In the genomic region with DNA sequence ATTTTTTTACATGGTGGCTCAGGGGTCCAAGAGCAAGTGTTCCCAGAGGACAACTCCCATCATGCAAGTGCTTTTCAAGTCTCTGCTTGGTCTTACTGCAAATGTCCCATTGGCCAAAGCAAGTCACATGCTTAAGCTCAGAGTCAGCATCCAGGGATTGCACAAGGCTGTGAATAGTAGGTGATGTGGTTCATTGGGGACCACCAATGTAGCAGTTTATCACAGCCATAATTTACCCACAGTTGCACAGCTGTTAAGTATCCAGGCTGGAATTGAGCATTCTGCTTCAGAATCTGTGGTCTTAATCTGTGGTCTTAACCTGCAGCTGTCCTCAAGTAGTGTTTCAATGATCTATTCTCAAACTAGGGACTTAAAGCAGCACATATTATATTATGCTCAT, we compare ENCODE assay signal across 13 cellular contexts.
DNase-seq lines count a peak whose midpoint lies in the region; ATAC-seq, FAIRE-seq and TF ChIP-seq lines count a peak whose summit lies in the region.
"Had no signal": no experiment of that assay in that cellular context is flagged by ENCODE, and none has a peak within 500 bp of the region (broad histone marks: within the 10 kb centered on the region; RNA-seq: fewer than 3 reads in every experiment).

No MANE protein-coding gene starts in this region.

- no peak for TF ChIP-seq RAD21 in GM12878 (IDR thresholded peaks at IDR 0.05; ENCODE audit: insufficient read depth, low read depth, low read length)

- CTCF ChIA-PET in GM12878 (lab: Yijun Ruan, JAX) = interaction anchor here (0.6 kb wide), 1 partner anchor 13 kb away, joined by 3 read pairs; no protein-coding TSS in a partner anchor

- SMC1A ChIA-PET in GM12878 (lab: Charles Lee; ENCODE audit: uncharacterized antibody, unreplicated experiment) = interaction anchor here (1.3 kb wide), 1 partner anchor 11 kb away, joined by 3 read pairs; no protein-coding TSS in a partner anchor

- H3K9ac ChIP-seq in GM12878 (ENCODE audit: control insufficient read depth, insufficient read depth, low read length) = no peak overlapping the region
- H3K9ac ChIP-seq: BLaER1 had no signal

- H3K36me3 ChIP-seq in GM12878 (ENCODE audit: control insufficient read depth in 2 of 2, insufficient read depth in 2 of 2, low read length in 1 of 2) = no peaks in the 10 kb centered on the region
- H3K36me3 ChIP-seq: BLaER1, HAP-1 had no signal

- H4K20me1 ChIP-seq in GM12878 (ENCODE audit: control insufficient read depth, insufficient read depth) = no peaks in the 10 kb centered on the region
- H4K20me1 ChIP-seq: BLaER1 had no signal

- no peak for ATAC-seq in GM12878
- ATAC-seq in GM19463 (IDR thresholded peaks at IDR 0.05; ENCODE audit: unreplicated experiment) = no peak

- POLR2A ChIA-PET in GM12878 (lab: Charles Lee) = no interaction called here

- H3K4me3 ChIP-seq in GM12878 = no peak overlapping the region
- H3K4me3 ChIP-seq: BLaER1, HAP-1 had no signal

- no peaks in the 10 kb centered on the region for H3K9me3 ChIP-seq in GM12878 (replicated peaks; ENCODE audit: control insufficient read depth, insufficient read depth, low read length)
- H3K9me3 ChIP-seq: BLaER1, HAP-1 had no signal

- no peak for TF ChIP-seq EP300 in GM12878 (IDR thresholded peaks at IDR 0.05; ENCODE audit: borderline replicate concordance in 1 of 2, control insufficient read depth in 1 of 2, low read depth in 2 of 2, low read length in 2 of 2)

- peak; percentile 10 to 52 for DNase-seq in NCI-H524 (lab: John Stamatoyannopoulos, UW)
- DNase-seq in NCI-H524 treated with DMSO at 0.1 percent for 48 hours (lab: John Stamatoyannopoulos, UW) = no peak
- DNase-seq in GM12878 (ENCODE audit: low read depth, low spot score) = no peak
- DNase-seq in myocyte (ENCODE audit: low read depth) = peak; percentile 45
- DNase-seq in NCI-H446 treated with DMSO at 0.1 percent for 48 hours (lab: John Stamatoyannopoulos, UW) = no peak
- no peak for DNase-seq in posterior cingulate gyrus
- DNase-seq: 8988T; Calu3; CD4-positive, alpha-beta memory T cell; GDM1 had no signal

- intact Hi-C loops in GM12878 (cut with micrococcal nuclease; ENCODE audit: unreplicated experiment) (no loop called here), posterior cingulate gyrus (cut with DNase I) (no loop called here)

- TF ChIP-seq POLR2A in GM12878 (IDR thresholded peaks at IDR 0.05; ENCODE audit: low read depth, low read length) = no peak

- no TSS peak for BruUV-seq in GM12878 (replicated peaks; lab: Mats Ljungman, UMichigan)

- RAD21 ChIA-PET in GM12878 (lab: Charles Lee; ENCODE audit: unreplicated experiment) = interaction anchor here (1.0 kb wide), 1 partner anchor 28 kb away, joined by 3 read pairs; no protein-coding TSS in a partner anchor

- in situ Hi-C loops in GM12878 (cut with MboI) = no loop called here

- H3K27ac ChIP-seq in GM12878 (ENCODE audit: control insufficient read depth, insufficient read depth) = no peak overlapping the region
- H3K27ac ChIP-seq: BLaER1 had no signal

- no peak for TF ChIP-seq CTCF in GM12878 (IDR thresholded peaks at IDR 0.05 in 2 of 3, conservative IDR thresholded peaks at IDR 0.05 in 1 of 3; ENCODE audit: control insufficient read depth in 2 of 3, extremely low read depth in 1 of 3, insufficient read depth in 1 of 3, low read depth in 3 of 3, low read length in 3 of 3)

- H2AFZ ChIP-seq in GM12878 (ENCODE audit: control insufficient read depth, low read depth, low read length) = no peak overlapping the region

- H3K27me3 ChIP-seq in GM12878 (replicated peaks in 1 of 2; ENCODE audit: control insufficient read depth in 2 of 2, insufficient read depth in 2 of 2, low read length in 1 of 2) = no peaks in the 10 kb centered on the region
- H3K27me3 ChIP-seq: BLaER1 had no signal

- FAIRE-seq in GM12878 (lab: Jason Lieb, UNC) = peak; percentile 27

- H3K4me2 ChIP-seq in GM12878 (ENCODE audit: control insufficient read depth, insufficient read depth) = no peak overlapping the region
- H3K4me2 ChIP-seq: BLaER1 had no signal

- peaks cover 7% of the 10 kb centered on the region for H3K4me1 ChIP-seq in GM12878 (ENCODE audit: control insufficient read depth, insufficient read depth, low read length)

- no peaks in the 10 kb centered on the region for H3K79me2 ChIP-seq in GM12878 (ENCODE audit: control insufficient read depth, insufficient read depth, low read length)

TF ChIP-seq in GM12878, 131 proteins besides CTCF, POLR2A, EP300 and RAD21:
- no peak for TF ChIP-seq SMAD1 (IDR thresholded peaks at IDR 0.05; ENCODE audit: low read depth, partially characterized antibody)
- TF ChIP-seq ATF7 (IDR thresholded peaks at IDR 0.05; ENCODE audit: low read depth) = no peak
- TF ChIP-seq, protein P1, sequence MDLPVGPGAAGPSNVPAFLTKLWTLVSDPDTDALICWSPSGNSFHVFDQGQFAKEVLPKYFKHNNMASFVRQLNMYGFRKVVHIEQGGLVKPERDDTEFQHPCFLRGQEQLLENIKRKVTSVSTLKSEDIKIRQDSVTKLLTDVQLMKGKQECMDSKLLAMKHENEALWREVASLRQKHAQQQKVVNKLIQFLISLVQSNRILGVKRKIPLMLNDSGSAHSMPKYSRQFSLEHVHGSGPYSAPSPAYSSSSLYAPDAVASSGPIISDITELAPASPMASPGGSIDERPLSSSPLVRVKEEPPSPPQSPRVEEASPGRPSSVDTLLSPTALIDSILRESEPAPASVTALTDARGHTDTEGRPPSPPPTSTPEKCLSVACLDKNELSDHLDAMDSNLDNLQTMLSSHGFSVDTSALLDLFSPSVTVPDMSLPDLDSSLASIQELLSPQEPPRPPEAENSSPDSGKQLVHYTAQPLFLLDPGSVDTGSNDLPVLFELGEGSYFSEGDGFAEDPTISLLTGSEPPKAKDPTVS (IDR thresholded peaks at IDR 0.05; ENCODE audit: low read depth, low read length) = no peak
- TF ChIP-seq PML (IDR thresholded peaks at IDR 0.05; ENCODE audit: low read length) = no peak
- TF ChIP-seq YY1 (IDR thresholded peaks at IDR 0.05; ENCODE audit: low read depth, low read length) = no peak
- TF ChIP-seq, protein P2, sequence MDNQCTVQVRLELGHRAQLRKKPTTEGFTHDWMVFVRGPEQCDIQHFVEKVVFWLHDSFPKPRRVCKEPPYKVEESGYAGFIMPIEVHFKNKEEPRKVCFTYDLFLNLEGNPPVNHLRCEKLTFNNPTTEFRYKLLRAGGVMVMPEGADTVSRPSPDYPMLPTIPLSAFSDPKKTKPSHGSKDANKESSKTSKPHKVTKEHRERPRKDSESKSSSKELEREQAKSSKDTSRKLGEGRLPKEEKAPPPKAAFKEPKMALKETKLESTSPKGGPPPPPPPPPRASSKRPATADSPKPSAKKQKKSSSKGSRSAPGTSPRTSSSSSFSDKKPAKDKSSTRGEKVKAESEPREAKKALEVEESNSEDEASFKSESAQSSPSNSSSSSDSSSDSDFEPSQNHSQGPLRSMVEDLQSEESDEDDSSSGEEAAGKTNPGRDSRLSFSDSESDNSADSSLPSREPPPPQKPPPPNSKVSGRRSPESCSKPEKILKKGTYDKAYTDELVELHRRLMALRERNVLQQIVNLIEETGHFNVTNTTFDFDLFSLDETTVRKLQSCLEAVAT (IDR thresholded peaks at IDR 0.05) = no peak
- TF ChIP-seq TCF7 (IDR thresholded peaks at IDR 0.05; ENCODE audit: borderline replicate concordance) = no peak
- TF ChIP-seq, protein P3, sequence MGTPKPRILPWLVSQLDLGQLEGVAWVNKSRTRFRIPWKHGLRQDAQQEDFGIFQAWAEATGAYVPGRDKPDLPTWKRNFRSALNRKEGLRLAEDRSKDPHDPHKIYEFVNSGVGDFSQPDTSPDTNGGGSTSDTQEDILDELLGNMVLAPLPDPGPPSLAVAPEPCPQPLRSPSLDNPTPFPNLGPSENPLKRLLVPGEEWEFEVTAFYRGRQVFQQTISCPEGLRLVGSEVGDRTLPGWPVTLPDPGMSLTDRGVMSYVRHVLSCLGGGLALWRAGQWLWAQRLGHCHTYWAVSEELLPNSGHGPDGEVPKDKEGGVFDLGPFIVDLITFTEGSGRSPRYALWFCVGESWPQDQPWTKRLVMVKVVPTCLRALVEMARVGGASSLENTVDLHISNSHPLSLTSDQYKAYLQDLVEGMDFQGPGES (IDR thresholded peaks at IDR 0.05) = no peak
- TF ChIP-seq POLR2AphosphoS2 (IDR thresholded peaks at IDR 0.05; ENCODE audit: low read depth, low read length) = no peak
- no peak for TF ChIP-seq EED (IDR thresholded peaks at IDR 0.05; ENCODE audit: low read depth)
- TF ChIP-seq YBX1 (IDR thresholded peaks at IDR 0.05) = no peak
- TF ChIP-seq HDAC2 (IDR thresholded peaks at IDR 0.05) = no peak
- no peak for TF ChIP-seq LARP7 (IDR thresholded peaks at IDR 0.05)
- TF ChIP-seq BHLHE40 (IDR thresholded peaks at IDR 0.05; ENCODE audit: borderline replicate concordance in 1 of 2, low read depth in 2 of 2, low read length in 1 of 2) = no peak
- no peak for TF ChIP-seq NBN (IDR thresholded peaks at IDR 0.05)
- no peak for TF ChIP-seq ZNF274 (IDR thresholded peaks at IDR 0.05; ENCODE audit: insufficient read depth, insufficient read length)
- no peak for TF ChIP-seq TBL1XR1 (IDR thresholded peaks at IDR 0.05; ENCODE audit: low read depth, low read length)
- no peak for TF ChIP-seq MEF2B (IDR thresholded peaks at IDR 0.05; ENCODE audit: partially characterized antibody, poor library complexity, severe bottlenecking)
TF ChIP-seq in GM12878: peak in this region for 0.

Comparison
In these comparisons a context has a peak if more than half of its experiments do, and no peak if none do; other contexts are left out.
1. DNase-seq: peak in NCI-H524 (2 of 2) and myocyte (single experiment); none in NCI-H524 treated with DMSO at 0.1 percent for 48 hours (single experiment), GM12878 (single experiment), NCI-H446 treated with DMSO at 0.1 percent for 48 hours (single experiment) and posterior cingulate gyrus (0 of 10).